In the genomic region with DNA sequence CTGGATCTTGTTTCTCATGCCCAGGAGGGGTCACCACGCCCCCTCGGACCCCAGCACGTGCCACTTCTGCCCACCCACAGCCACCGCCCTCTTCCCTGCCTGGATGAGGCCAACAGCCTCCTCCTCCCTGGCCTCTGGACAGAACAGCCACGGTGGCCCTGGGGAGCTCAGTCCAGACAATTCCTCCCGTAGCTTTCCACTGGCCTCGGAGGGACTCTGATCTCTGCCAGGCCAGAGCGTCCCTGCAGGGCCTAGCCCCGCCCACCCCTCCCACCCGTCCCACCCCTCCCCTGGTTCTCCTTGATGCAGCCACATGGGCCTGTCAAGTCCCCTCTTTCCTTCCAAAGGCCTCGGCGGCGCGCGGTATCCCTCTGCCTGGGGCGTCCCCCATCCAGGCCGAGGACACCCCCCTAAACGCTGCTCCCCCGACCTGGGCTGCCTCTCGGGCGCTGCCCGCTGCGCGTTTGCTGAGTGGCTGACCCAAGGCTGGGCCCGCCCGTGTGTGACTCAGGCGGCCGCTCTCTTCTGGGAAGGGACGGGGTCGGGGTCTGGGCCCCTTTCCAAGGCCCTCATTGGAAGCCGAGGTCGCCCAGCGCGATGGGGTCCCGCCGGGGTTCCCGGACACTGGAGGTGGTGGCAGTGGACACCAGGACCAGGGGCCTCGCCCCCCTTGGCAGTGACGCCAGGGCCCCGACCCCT, we compare ENCODE assay signal across 1 cellular context.
TF ChIP-seq lines count a peak whose summit lies in the region.

No MANE protein-coding gene starts in this region.

TF ChIP-seq in HepG2, 621 proteins besides CTCF, POLR2A, EP300 and RAD21 (continued from another document and continues in another):
- TF ChIP-seq, protein P1, sequence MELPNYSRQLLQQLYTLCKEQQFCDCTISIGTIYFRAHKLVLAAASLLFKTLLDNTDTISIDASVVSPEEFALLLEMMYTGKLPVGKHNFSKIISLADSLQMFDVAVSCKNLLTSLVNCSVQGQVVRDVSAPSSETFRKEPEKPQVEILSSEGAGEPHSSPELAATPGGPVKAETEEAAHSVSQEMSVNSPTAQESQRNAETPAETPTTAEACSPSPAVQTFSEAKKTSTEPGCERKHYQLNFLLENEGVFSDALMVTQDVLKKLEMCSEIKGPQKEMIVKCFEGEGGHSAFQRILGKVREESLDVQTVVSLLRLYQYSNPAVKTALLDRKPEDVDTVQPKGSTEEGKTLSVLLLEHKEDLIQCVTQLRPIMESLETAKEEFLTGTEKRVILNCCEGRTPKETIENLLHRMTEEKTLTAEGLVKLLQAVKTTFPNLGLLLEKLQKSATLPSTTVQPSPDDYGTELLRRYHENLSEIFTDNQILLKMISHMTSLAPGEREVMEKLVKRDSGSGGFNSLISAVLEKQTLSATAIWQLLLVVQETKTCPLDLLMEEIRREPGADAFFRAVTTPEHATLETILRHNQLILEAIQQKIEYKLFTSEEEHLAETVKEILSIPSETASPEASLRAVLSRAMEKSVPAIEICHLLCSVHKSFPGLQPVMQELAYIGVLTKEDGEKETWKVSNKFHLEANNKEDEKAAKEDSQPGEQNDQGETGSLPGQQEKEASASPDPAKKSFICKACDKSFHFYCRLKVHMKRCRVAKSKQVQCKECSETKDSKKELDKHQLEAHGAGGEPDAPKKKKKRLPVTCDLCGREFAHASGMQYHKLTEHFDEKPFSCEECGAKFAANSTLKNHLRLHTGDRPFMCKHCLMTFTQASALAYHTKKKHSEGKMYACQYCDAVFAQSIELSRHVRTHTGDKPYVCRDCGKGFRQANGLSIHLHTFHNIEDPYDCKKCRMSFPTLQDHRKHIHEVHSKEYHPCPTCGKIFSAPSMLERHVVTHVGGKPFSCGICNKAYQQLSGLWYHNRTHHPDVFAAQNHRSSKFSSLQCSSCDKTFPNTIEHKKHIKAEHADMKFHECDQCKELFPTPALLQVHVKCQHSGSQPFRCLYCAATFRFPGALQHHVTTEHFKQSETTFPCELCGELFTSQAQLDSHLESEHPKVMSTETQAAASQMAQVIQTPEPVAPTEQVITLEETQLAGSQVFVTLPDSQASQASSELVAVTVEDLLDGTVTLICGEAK (IDR thresholded peaks at IDR 0.05), result no peak
- TF ChIP-seq, protein P1 (CRISPR knock-in tag; IDR thresholded peaks at IDR 0.05), result no peak
- TF ChIP-seq ZNF256 (CRISPR knock-in tag; conservative IDR thresholded peaks at IDR 0.05), result no peak
- no peak for TF ChIP-seq ZNF749 (CRISPR knock-in tag; IDR thresholded peaks at IDR 0.05; ENCODE audit: borderline replicate concordance)
- no peak for TF ChIP-seq ZNF883 (CRISPR knock-in tag; IDR thresholded peaks at IDR 0.05; ENCODE audit: not compliant biosample characterization)
- TF ChIP-seq, protein P2, sequence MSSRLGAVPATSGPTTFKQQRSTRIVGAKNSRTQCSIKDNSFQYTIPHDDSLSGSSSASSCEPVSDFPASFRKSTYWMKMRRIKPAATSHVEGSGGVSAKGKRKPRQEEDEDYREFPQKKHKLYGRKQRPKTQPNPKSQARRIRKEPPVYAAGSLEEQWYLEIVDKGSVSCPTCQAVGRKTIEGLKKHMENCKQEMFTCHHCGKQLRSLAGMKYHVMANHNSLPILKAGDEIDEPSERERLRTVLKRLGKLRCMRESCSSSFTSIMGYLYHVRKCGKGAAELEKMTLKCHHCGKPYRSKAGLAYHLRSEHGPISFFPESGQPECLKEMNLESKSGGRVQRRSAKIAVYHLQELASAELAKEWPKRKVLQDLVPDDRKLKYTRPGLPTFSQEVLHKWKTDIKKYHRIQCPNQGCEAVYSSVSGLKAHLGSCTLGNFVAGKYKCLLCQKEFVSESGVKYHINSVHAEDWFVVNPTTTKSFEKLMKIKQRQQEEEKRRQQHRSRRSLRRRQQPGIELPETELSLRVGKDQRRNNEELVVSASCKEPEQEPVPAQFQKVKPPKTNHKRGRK (CRISPR knock-in tag; IDR thresholded peaks at IDR 0.05), result no peak
- TF ChIP-seq NFATC3 (CRISPR knock-in tag; IDR thresholded peaks at IDR 0.05), result no peak
- no peak for TF ChIP-seq NBN (conservative IDR thresholded peaks at IDR 0.05)
- TF ChIP-seq MED8 (CRISPR knock-in tag; IDR thresholded peaks at IDR 0.05; ENCODE audit: insufficient replicate concordance), result no peak
- no peak for TF ChIP-seq REPIN1 (CRISPR knock-in tag; IDR thresholded peaks at IDR 0.05; ENCODE audit: borderline replicate concordance, low read depth)
- TF ChIP-seq ZMYM2 (CRISPR knock-in tag; IDR thresholded peaks at IDR 0.05), result no peak
- TF ChIP-seq ZNF646 (CRISPR knock-in tag; IDR thresholded peaks at IDR 0.05), result no peak
- no peak for TF ChIP-seq NRL (CRISPR knock-in tag; IDR thresholded peaks at IDR 0.05; ENCODE audit: borderline replicate concordance)
- TF ChIP-seq AHR (CRISPR knock-in tag; IDR thresholded peaks at IDR 0.05), result no peak
- TF ChIP-seq TOE1 (CRISPR knock-in tag; IDR thresholded peaks at IDR 0.05), result no peak
- no peak for TF ChIP-seq ZNF891 (CRISPR knock-in tag; IDR thresholded peaks at IDR 0.05)
- TF ChIP-seq RNF219 (CRISPR knock-in tag; IDR thresholded peaks at IDR 0.05), result no peak
- no peak for TF ChIP-seq CBX2 (IDR thresholded peaks at IDR 0.05; ENCODE audit: low read depth, low read length)
- TF ChIP-seq CBX2 (CRISPR knock-in tag; IDR thresholded peaks at IDR 0.05; ENCODE audit: low read depth), result no peak
- TF ChIP-seq, protein P3, sequence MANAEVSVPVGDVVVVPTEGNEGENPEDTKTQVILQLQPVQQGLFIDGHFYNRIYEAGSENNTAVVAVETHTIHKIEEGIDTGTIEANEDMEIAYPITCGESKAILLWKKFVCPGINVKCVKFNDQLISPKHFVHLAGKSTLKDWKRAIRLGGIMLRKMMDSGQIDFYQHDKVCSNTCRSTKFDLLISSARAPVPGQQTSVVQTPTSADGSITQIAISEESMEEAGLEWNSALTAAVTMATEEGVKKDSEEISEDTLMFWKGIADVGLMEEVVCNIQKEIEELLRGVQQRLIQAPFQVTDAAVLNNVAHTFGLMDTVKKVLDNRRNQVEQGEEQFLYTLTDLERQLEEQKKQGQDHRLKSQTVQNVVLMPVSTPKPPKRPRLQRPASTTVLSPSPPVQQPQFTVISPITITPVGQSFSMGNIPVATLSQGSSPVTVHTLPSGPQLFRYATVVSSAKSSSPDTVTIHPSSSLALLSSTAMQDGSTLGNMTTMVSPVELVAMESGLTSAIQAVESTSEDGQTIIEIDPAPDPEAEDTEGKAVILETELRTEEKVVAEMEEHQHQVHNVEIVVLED (CRISPR knock-in tag; IDR thresholded peaks at IDR 0.05; ENCODE audit: borderline replicate concordance), result no peak
- TF ChIP-seq, protein P4, sequence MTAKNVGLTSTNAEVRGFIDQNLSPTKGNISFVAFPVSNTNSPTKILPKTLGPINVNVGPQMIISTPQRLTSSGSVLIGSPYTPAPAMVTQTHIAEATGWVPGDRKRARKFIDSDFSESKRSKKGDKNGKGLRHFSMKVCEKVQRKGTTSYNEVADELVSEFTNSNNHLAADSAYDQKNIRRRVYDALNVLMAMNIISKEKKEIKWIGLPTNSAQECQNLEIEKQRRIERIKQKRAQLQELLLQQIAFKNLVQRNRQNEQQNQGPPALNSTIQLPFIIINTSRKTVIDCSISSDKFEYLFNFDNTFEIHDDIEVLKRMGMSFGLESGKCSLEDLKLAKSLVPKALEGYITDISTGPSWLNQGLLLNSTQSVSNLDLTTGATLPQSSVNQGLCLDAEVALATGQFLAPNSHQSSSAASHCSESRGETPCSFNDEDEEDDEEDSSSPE (CRISPR knock-in tag; IDR thresholded peaks at IDR 0.05), result peak; percentile 44; the same call in 1 of the 2 replicates
- TF ChIP-seq ZNF362 (CRISPR knock-in tag; IDR thresholded peaks at IDR 0.05; ENCODE audit: borderline replicate concordance), result no peak; the same call in 1 of the 2 replicates
- TF ChIP-seq ZNF713 (CRISPR knock-in tag; IDR thresholded peaks at IDR 0.05), result no peak
